ENCODE assay signal across 16 cellular contexts in the genomic region with DNA sequence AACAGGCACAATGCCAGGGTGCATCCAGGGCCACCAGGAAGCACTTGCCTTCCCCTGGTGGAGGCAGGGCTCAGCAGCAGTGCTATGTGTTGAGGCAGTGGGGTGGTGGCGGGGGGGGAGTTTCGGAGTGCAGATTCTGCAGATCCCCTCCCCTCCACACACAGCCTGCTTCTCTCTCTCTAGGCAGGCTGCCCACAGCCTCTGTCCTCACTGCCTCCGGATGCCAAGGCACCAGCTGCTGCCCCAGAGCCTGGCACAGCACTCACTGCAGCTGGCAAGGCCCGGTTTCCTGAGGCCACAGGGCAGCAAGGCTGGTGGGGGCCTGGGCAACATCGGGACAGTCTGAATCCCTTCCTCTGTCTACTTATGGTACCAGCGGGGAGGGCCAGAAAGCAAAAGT. TPM values are rescaled to one million over a fixed set of nuclear protein-coding genes. Genes with fewer than 3 reads are reported as not detected.
DNase-seq lines count a peak whose midpoint lies in the region; ATAC-seq and TF ChIP-seq lines count a peak whose summit lies in the region.
"Had no signal": no experiment of that assay in that cellular context is flagged by ENCODE, and none has a peak within 500 bp of the region (broad histone marks: within the 10 kb centered on the region; RNA-seq: fewer than 3 reads in every experiment).

No MANE protein-coding gene starts in this region.

- DNase-seq in NCI-H1694 treated with DMSO at 0.1 percent for 48 hours (lab: John Stamatoyannopoulos, UW) = peak; percentile 67
- peak; percentile 50 for DNase-seq in cerebellar cortex (ENCODE audit: low spot score)
- DNase-seq in spleen = peak; percentile 84
- no peak for DNase-seq in NCI-H2081 (lab: John Stamatoyannopoulos, UW)
- DNase-seq in mesenchymal stem cell = no peak
- DNase-seq: activated CD8-positive, alpha-beta memory T cell treated with anti-CD3 and anti-CD28 coated beads, Interleukin-2, amount 10 ng/mL, durations not matched to agents 7 days and 5 days; GF-D8; NCI-H524 treated with DMSO at 0.1 percent for 48 hours; stimulated activated CD4-positive, alpha-beta T cell treated with anti-CD3 and anti-CD28 coated beads, Interleukin-2, amount 100 ng/mL, for 48 hours; stimulated activated naive CD4-positive, alpha-beta T cell had no signal

- H3K4me3 ChIP-seq in spleen (no peak overlapping the region), mesenchymal stem cell (ENCODE audit: insufficient read depth in 1 of 2, low read depth in 1 of 2, low read length in 2 of 2) (no peak overlapping the region)
- H3K4me3 ChIP-seq: HAP-1, SJSA1 had no signal

- no peak overlapping the region for H2BK12ac ChIP-seq in mesenchymal stem cell (ENCODE audit: low read length in 2 of 2)

- ATAC-seq in HG02642 (IDR thresholded peaks at IDR 0.05; ENCODE audit: poor library complexity, unreplicated experiment) (no peak), GM18502 (IDR thresholded peaks at IDR 0.05; ENCODE audit: poor library complexity, unreplicated experiment) (no peak)
- ATAC-seq: activated CD8-positive, alpha-beta memory T cell treated with anti-CD3 and anti-CD28 coated beads, Interleukin-2, amount 10 ng/mL, durations not matched to agents 7 days and 5 days had no signal

- TF ChIP-seq POLR2A in spleen (IDR thresholded peaks at IDR 0.05) = no peak

- no peak overlapping the region for H4K91ac ChIP-seq in mesenchymal stem cell (ENCODE audit: low read length)

- H2BK5ac ChIP-seq in mesenchymal stem cell (ENCODE audit: low read depth, low read length, poor library complexity, severe bottlenecking) = no peak overlapping the region

- H3K4me1 ChIP-seq in spleen = peaks cover 16 to 30% (median 27%) of the 10 kb centered on the region in 6 donors
- peaks cover 3% of the 10 kb centered on the region for H3K4me1 ChIP-seq in mesenchymal stem cell (ENCODE audit: control insufficient read depth, insufficient read depth, low read depth, low read length)
- H3K4me1 ChIP-seq: HAP-1, SJSA1 had no signal

- H3K4me2 ChIP-seq in mesenchymal stem cell (ENCODE audit: low read length, poor library complexity, severe bottlenecking) = no peak overlapping the region

- H4K8ac ChIP-seq in mesenchymal stem cell (ENCODE audit: low read length) = no peak overlapping the region

- H3K14ac ChIP-seq in mesenchymal stem cell (ENCODE audit: low read length in 2 of 2) = no peak overlapping the region

- H3K27ac ChIP-seq in layer of hippocampus (ENCODE audit: low read depth, low read length) = peak overlapping the region; percentile 96
- H3K27ac ChIP-seq in spleen = no peak overlapping the region
- H3K27ac ChIP-seq in mesenchymal stem cell (ENCODE audit: low read length, poor library complexity, severe bottlenecking) = no peak overlapping the region
- H3K27ac ChIP-seq: SJSA1 had no signal

- H2BK120ac ChIP-seq in mesenchymal stem cell (ENCODE audit: low read depth, low read length) = no peak overlapping the region

- WGBS in spleen, 5 donors = 17 to 40% (median 23%) methylated on average over 4 to 6 of the region's 6 CpGs
- 97% methylated on average over 6 of the region's 6 CpGs for WGBS in mesenchymal stem cell

- H3K9ac ChIP-seq in mesenchymal stem cell (ENCODE audit: low read length) = no peak overlapping the region

- no peak overlapping the region for H3K18ac ChIP-seq in mesenchymal stem cell (ENCODE audit: low read depth in 1 of 2, low read length in 2 of 2)

- no peaks in the 10 kb centered on the region for H3K79me1 ChIP-seq in mesenchymal stem cell (replicated peaks; ENCODE audit: low read length, poor library complexity, severe bottlenecking)

- H3K9me3 ChIP-seq in spleen (no peaks in the 10 kb centered on the region), mesenchymal stem cell (ENCODE audit: control insufficient read depth, low read length) (no peaks in the 10 kb centered on the region)
- H3K9me3 ChIP-seq: HAP-1, SJSA1 had no signal

- no peak overlapping the region for H2AFZ ChIP-seq in mesenchymal stem cell (ENCODE audit: low read depth, low read length)

- no peak overlapping the region for H2BK15ac ChIP-seq in mesenchymal stem cell (ENCODE audit: low read depth, poor library complexity, severe bottlenecking)

- no peak overlapping the region for H2AK5ac ChIP-seq in mesenchymal stem cell (ENCODE audit: low read length, severe bottlenecking)

- H3K4ac ChIP-seq in mesenchymal stem cell (ENCODE audit: low read depth in 1 of 2, low read length in 2 of 2) = no peak overlapping the region

- H3K36me3 ChIP-seq in spleen (no peaks in the 10 kb centered on the region), mesenchymal stem cell (ENCODE audit: control insufficient read depth in 1 of 2, insufficient read depth in 2 of 2, low read depth in 1 of 2, low read length in 2 of 2) (no peaks in the 10 kb centered on the region)
- H3K36me3 ChIP-seq: HAP-1, SJSA1 had no signal

- no peak overlapping the region for H3K23ac ChIP-seq in mesenchymal stem cell (ENCODE audit: low read length in 2 of 2)

- intact Hi-C loops in spleen (cut with DNase I; ENCODE audit: low total_unique reads) = no loop called here

- H3K27me3 ChIP-seq in layer of hippocampus (ENCODE audit: control insufficient read depth, insufficient read depth, low read length) (no peaks in the 10 kb centered on the region), spleen (replicated peaks in 1 of 7) (peaks cover 0 to 3% (median 0%) of the 10 kb centered on the region in 7 donors), mesenchymal stem cell (ENCODE audit: control insufficient read depth in 1 of 2, insufficient read depth in 1 of 2, low read length in 2 of 2) (peaks cover 48 to 52% of the 10 kb centered on the region in 2 experiments)

- TF ChIP-seq CTCF in spleen (IDR thresholded peaks at IDR 0.05 in 8 of 11, conservative IDR thresholded peaks at IDR 0.05 in 3 of 11) = peak in 2 of 11 experiments; percentile 9 to 18

RNA-seq across cellular contexts. Expression of a gene that starts 35.8 kb away (rescaled TPM):
- total RNA-seq in spleen = 10 to 100 TPM in 1 of 7 donors, 1 to 10 TPM in 6; 2.2 to 12.9 (median 3.3) TPM
- polyA plus RNA-seq in spleen = 1 to 10 TPM in 1 of 3 donors, under 1 TPM in 2; 0.59 to 1.4 (median 0.61) TPM
- 0.06 TPM for polyA plus RNA-seq in mesenchymal stem cell (2013, experiment 1 of 2)
- 0.15 TPM for polyA plus RNA-seq in mesenchymal stem cell (2013, experiment 2 of 2)
- total RNA-seq: dermis microvascular lymphatic vessel endothelial cell, SJSA1 had no signal

RNA-seq across cellular contexts. Expression of a gene that starts 56.7 kb away (rescaled TPM):
- total RNA-seq in spleen = 100 to 1,000 TPM; 148 to 242 (median 206) TPM
- 100 to 1,000 TPM; 216 to 283 (median 252) TPM for polyA plus RNA-seq in spleen
- polyA plus RNA-seq in mesenchymal stem cell (2013, experiment 1 of 2) = 0.70 TPM
- polyA plus RNA-seq in mesenchymal stem cell (2013, experiment 2 of 2) = 1.0 TPM

Comparison
In these comparisons a context has a peak if more than half of its experiments do, and no peak if none do; other contexts are left out.
1. DNase-seq: peak in NCI-H1694 treated with DMSO at 0.1 percent for 48 hours (single experiment), cerebellar cortex (single experiment) and spleen (single experiment); none in NCI-H2081 (0 of 2) and mesenchymal stem cell (single experiment).